In genomic region chr3:193068365-193068764, GRCh38 we compare ENCODE assay signal across 23 cellular contexts.
"Had no signal": no experiment of that assay in that cellular context is flagged by ENCODE, and none has a peak within 500 bp of the region (broad histone marks: within the 10 kb centered on the region; RNA-seq: fewer than 3 reads in every experiment).

No MANE protein-coding gene starts in this region.

- H3K4me1 ChIP-seq: colonic mucosa, esophagus muscularis mucosa, esophagus squamous epithelium, foreskin keratinocyte, gastrocnemius medialis, gastroesophageal sphincter, heart left ventricle, heart right ventricle had no signal

- H3K9me3 ChIP-seq: colonic mucosa, esophagus muscularis mucosa, esophagus squamous epithelium, gastrocnemius medialis, gastroesophageal sphincter, heart right ventricle had no signal

- H3K27ac ChIP-seq: colonic mucosa, coronary artery, dorsolateral prefrontal cortex, epithelial cell of prostate, esophagus muscularis mucosa, esophagus squamous epithelium, foreskin keratinocyte, gastrocnemius medialis, gastroesophageal sphincter, heart left ventricle, heart right ventricle had no signal

- H3K4me3 ChIP-seq: colonic mucosa, coronary artery, dorsolateral prefrontal cortex, esophagus muscularis mucosa, esophagus squamous epithelium, gastrocnemius medialis, gastroesophageal sphincter, heart left ventricle, heart right ventricle had no signal

- H3K36me3 ChIP-seq: colonic mucosa, esophagus muscularis mucosa, esophagus squamous epithelium, gastrocnemius medialis, gastroesophageal sphincter, heart left ventricle, heart right ventricle had no signal

- DNase-seq: colonic mucosa; cortex of kidney; dermis blood vessel endothelial cell; dorsolateral prefrontal cortex; effector CD4-positive, alpha-beta T cell; effector CD8-positive, alpha-beta T cell; effector memory CD4-positive, alpha-beta T cell; effector memory CD8-positive, alpha-beta T cell; endodermal cell; erythroblast; esophagus squamous epithelium; foreskin fibroblast; foreskin keratinocyte; foreskin melanocyte; gastrocnemius medialis; glutamatergic neuron; head of caudate nucleus; heart left ventricle; heart right ventricle had no signal
